ENCODE assay signal across 8 cellular contexts in the genomic region with DNA sequence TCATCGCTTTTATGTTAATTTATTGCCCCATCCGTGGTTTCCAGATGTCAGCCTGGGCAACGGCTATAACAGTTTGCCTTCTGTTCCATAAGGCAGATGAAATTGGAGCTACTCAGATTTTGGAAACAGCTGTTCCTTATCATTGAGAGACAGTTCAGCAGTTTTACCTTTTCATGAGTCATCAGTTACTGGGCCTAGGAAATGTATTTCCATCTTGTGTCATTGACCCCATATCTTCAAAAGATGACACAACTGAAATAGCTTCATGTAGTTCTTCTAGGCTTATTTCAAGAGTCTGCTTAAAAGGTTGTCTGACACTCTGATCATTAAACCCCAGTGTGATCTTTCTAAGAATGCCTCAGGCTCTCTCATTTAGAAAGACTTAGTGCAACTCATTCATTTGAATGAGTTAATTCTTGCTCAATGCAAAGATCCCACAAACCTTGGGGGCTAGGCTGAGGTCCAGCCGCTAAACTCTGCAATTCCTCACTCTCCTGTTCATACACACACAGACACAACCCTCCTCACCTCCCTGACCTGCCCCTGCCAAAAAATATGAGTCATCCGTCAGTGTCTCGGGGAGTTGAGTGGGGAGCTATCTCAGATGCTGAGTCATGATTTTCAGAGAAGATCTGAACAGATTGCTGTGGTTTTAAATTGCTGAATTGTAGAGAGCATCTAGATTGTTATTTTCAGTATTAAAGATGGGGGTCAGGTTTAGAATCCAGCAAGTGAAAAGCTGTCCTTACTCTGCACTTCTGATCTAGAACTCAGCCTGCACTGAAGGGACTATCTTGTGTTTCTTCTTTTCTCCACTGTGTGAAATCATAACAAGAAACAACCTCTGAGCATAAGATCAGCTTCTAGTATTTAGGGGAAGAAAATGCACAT.
A peak's percentile ranks its signal among the peaks of the same experiment; 100 is the strongest.
DNase-seq lines count a peak whose midpoint lies in the region; TF ChIP-seq lines count a peak whose summit lies in the region.

No MANE protein-coding gene starts in this region.

- peaks cover 3% of the 10 kb centered on the region for H3K79me1 ChIP-seq in trophoblast cell (ENCODE audit: low read length)

- no CpG with 5 or more reads among the region's 6 CpGs for WGBS in trophoblast cell (ENCODE audit: extremely low coverage, insufficient coverage, insufficient read length)
- WGBS in tibial nerve, 2 donors, result 34 to 35% methylated on average over 6 of the region's 6 CpGs

- TF ChIP-seq POLR2A in tibial nerve (IDR thresholded peaks at IDR 0.05), result no peak

- no peak overlapping the region for H3K4me2 ChIP-seq in trophoblast cell (ENCODE audit: low read length)

- H3K4me3 Mint-ChIP-seq in CD8-positive, alpha-beta memory T cell, result peak overlapping the region in 4 of 7 donors; percentile 1 to 39 (median 4)

- H3K27me3 ChIP-seq in CD8-positive, alpha-beta memory T cell (ENCODE audit: insufficient read depth, low read length, poor library complexity, severe bottlenecking), result no peaks in the 10 kb centered on the region
- H3K27me3 ChIP-seq in trophoblast cell (ENCODE audit: insufficient read depth, low read length), result no peaks in the 10 kb centered on the region
- H3K27me3 ChIP-seq in tibial nerve, result no peaks in the 10 kb centered on the region
- no peaks in the 10 kb centered on the region for H3K27me3 ChIP-seq in BE2C

- H4K91ac ChIP-seq in trophoblast cell (ENCODE audit: low read depth, low read length), result no peak overlapping the region

- H3K9me3 ChIP-seq in CD8-positive, alpha-beta memory T cell (ENCODE audit: low read length), result no peaks in the 10 kb centered on the region
- H3K9me3 ChIP-seq in trophoblast cell (ENCODE audit: insufficient read depth, low read depth, low read length) (peaks cover 2% of the 10 kb centered on the region), tibial nerve (no peaks in the 10 kb centered on the region), BE2C (no peaks in the 10 kb centered on the region; the same call in 1 of the 2 replicates)

- no peaks in the 10 kb centered on the region for H3K79me2 ChIP-seq in trophoblast cell (ENCODE audit: control insufficient read depth, insufficient read depth, low read length, poor library complexity)

- no peaks in the 10 kb centered on the region for H3K27me3 Mint-ChIP-seq in CD8-positive, alpha-beta memory T cell

- H3K4me3 ChIP-seq in CD8-positive, alpha-beta memory T cell (ENCODE audit: low read length), result no peak overlapping the region
- no peak overlapping the region for H3K4me3 ChIP-seq in epithelial cell of proximal tubule (ENCODE audit: low read depth, low read length)
- no peak overlapping the region for H3K4me3 ChIP-seq in trophoblast cell (ENCODE audit: low read depth, low read length)
- no peak overlapping the region for H3K4me3 ChIP-seq in tibial nerve
- no peak overlapping the region for H3K4me3 ChIP-seq in BE2C (ENCODE audit: low read depth, low read length)

- no peak overlapping the region for H3K27ac ChIP-seq in CD8-positive, alpha-beta memory T cell (ENCODE audit: low read depth, low read length)
- peak overlapping the region; percentile 78 for H3K27ac ChIP-seq in trophoblast cell (ENCODE audit: low read depth, low read length)
- H3K27ac ChIP-seq in tibial nerve, result no peak overlapping the region

- H3K4me1 ChIP-seq in CD8-positive, alpha-beta memory T cell (ENCODE audit: insufficient read depth, low read length), result peaks cover 13% of the 10 kb centered on the region
- H3K4me1 ChIP-seq in trophoblast cell (ENCODE audit: control insufficient read depth in 1 of 2, insufficient read depth in 2 of 2, low read length in 2 of 2) (peaks cover 13 to 23% of the 10 kb centered on the region in 2 experiments), tibial nerve (peaks cover 0 to 23% (median 3%) of the 10 kb centered on the region in 4 donors), BE2C (peaks cover 4% of the 10 kb centered on the region)

- no peak overlapping the region for H3K18ac ChIP-seq in trophoblast cell (ENCODE audit: low read length)

- no peak overlapping the region for H2AFZ ChIP-seq in trophoblast cell (ENCODE audit: insufficient read depth, low read length, poor library complexity)

- CTCF ChIA-PET in CD8-positive, alpha-beta memory T cell (lab: Charles Lee), result no interaction called here

- no peak overlapping the region for H3K14ac ChIP-seq in trophoblast cell (ENCODE audit: low read length)

- H3K9ac ChIP-seq in trophoblast cell (ENCODE audit: low read length), result no peak overlapping the region

- peak in 1 of 5 donors; percentile 60 for DNase-seq in CD8-positive, alpha-beta memory T cell
- peak; percentile 59 for DNase-seq in GM20000 (ENCODE audit: low spot score)
- peak; percentile 30 for DNase-seq in KG1 (lab: John Stamatoyannopoulos, UW)
- peak; percentile 22 to 25 for DNase-seq in activated CD4-positive, alpha-beta T cell treated with anti-CD3 and anti-CD28 coated beads for 4 hours
- peak; percentile 71 for DNase-seq in epithelial cell of proximal tubule (ENCODE audit: low read depth)
- DNase-seq in trophoblast cell, result peak in 1 of 2 donors; percentile 40
- no peak for DNase-seq in tibial nerve (ENCODE audit: low spot score in 2 of 2)
- DNase-seq in BE2C, result no peak

- no peak overlapping the region for H2BK12ac ChIP-seq in trophoblast cell (ENCODE audit: low read length)

- H3K27ac Mint-ChIP-seq in CD8-positive, alpha-beta memory T cell, result peak overlapping the region; percentile 2 to 76 (median 32)

- H3K9me3 Mint-ChIP-seq in CD8-positive, alpha-beta memory T cell, result no peaks in the 10 kb centered on the region

- H3K36me3 ChIP-seq in CD8-positive, alpha-beta memory T cell (ENCODE audit: insufficient read depth, low read length), result peaks cover 12% of the 10 kb centered on the region
- peaks cover 31 to 32% of the 10 kb centered on the region in 2 experiments for H3K36me3 ChIP-seq in trophoblast cell (ENCODE audit: control insufficient read depth in 1 of 2, insufficient read depth in 2 of 2, low read length in 2 of 2)
- peaks cover 0 to 31% (median 0%) of the 10 kb centered on the region in 3 donors for H3K36me3 ChIP-seq in tibial nerve
- peaks cover 18% of the 10 kb centered on the region for H3K36me3 ChIP-seq in BE2C

- H3K23ac ChIP-seq in trophoblast cell (ENCODE audit: low read length), result no peak overlapping the region

- no peak for TF ChIP-seq CTCF in GM20000 (IDR thresholded peaks at IDR 0.05; ENCODE audit: extremely low read depth, missing control alignments)
- no peak for TF ChIP-seq CTCF in epithelial cell of proximal tubule (conservative IDR thresholded peaks at IDR 0.05; ENCODE audit: low read depth, low read length)
- TF ChIP-seq CTCF in tibial nerve (IDR thresholded peaks at IDR 0.05), result no peak
- TF ChIP-seq CTCF in BE2C (IDR thresholded peaks at IDR 0.05; ENCODE audit: low read depth, low read length), result no peak

- peaks cover 30 to 38% (median 35%) of the 10 kb centered on the region in 3 donors for H3K4me1 Mint-ChIP-seq in CD8-positive, alpha-beta memory T cell

- H3K36me3 Mint-ChIP-seq in CD8-positive, alpha-beta memory T cell, result peaks cover 0 to 64% (median 25%) of the 10 kb centered on the region in 3 donors

- no peak overlapping the region for H2BK120ac ChIP-seq in trophoblast cell (ENCODE audit: insufficient read depth, low read length, poor library complexity)

- H4K8ac ChIP-seq in trophoblast cell (ENCODE audit: low read depth, low read length), result no peak overlapping the region

- no peak overlapping the region for H2AK5ac ChIP-seq in trophoblast cell (ENCODE audit: low read length)

- no peak overlapping the region for H2BK5ac ChIP-seq in trophoblast cell (ENCODE audit: low read depth, low read length, poor library complexity)

- POLR2A ChIA-PET in CD8-positive, alpha-beta memory T cell (lab: Charles Lee), result no interaction called here

- H3K4ac ChIP-seq in trophoblast cell (ENCODE audit: low read depth, low read length), result no peak overlapping the region

- no peak for TF ChIP-seq EP300 in tibial nerve (IDR thresholded peaks at IDR 0.05)

- H4K12ac ChIP-seq in trophoblast cell (ENCODE audit: low read depth, low read length), result no peak overlapping the region

Comparison
In these comparisons a context has a peak if more than half of its experiments do, and no peak if none do; other contexts are left out.
1. DNase-seq: peak in GM20000 (single experiment), KG1 (single experiment), activated CD4-positive, alpha-beta T cell treated with anti-CD3 and anti-CD28 coated beads for 4 hours (2 of 2) and epithelial cell of proximal tubule (single experiment); none in tibial nerve (0 of 2) and BE2C (single experiment).